ENCODE assay signal across 14 cellular contexts in the genomic region with DNA sequence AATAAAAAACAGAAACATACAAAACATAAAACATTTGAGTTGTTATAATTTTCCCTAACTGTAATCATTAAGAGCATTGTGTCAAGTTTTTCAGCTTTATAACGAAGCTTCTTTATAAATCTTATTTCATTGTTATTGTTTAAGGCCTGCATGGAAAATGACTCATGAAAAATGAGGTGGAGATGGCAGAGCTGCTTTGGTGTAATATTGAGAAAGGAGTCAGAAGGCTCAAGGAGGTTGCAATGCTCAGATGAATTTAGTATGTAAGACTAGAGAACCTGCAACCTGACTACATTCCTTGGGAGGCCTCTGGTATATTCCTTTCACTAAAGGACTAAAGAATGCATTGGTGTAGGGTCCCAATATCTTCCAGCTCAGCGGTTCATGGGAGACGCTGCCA.
"Had no signal": no experiment of that assay in that cellular context is flagged by ENCODE, and none has a peak within 500 bp of the region (broad histone marks: within the 10 kb centered on the region; RNA-seq: fewer than 3 reads in every experiment).

No MANE protein-coding gene starts in this region.

- H3K9me3 ChIP-seq: suprapubic skin, upper lobe of left lung had no signal

- H3K9me3 Mint-ChIP-seq: activated B cell treated with CpG ODN at 0.5 μM for 24 hours; stimulated activated memory B cell treated with anti-CD40 and anti-IgM and Interleukin-4, amounts not matched to agents 10 μg/mL and 1 μg/mL and 100 μg/mL, for 72 hours had no signal

- H3K36me3 ChIP-seq: suprapubic skin, upper lobe of left lung had no signal

- H3K27ac ChIP-seq: hepatocyte, suprapubic skin, upper lobe of left lung had no signal

- H3K79me2 ChIP-seq: hepatocyte had no signal

- ATAC-seq: stimulated activated memory B cell treated with anti-CD40 and anti-IgM and Interleukin-4, amounts not matched to agents 10 μg/mL and 1 μg/mL and 100 μg/mL, for 72 hours had no signal

- H3K4me3 ChIP-seq: hepatocyte, suprapubic skin, upper lobe of left lung had no signal

- H2AFZ ChIP-seq: hepatocyte had no signal

- DNase-seq: activated B cell treated with CpG ODN at 0.5 μM for 24 hours; activated CD4-positive, alpha-beta T cell treated with anti-CD3 and anti-CD28 coated beads, Interleukin-2, amount 50 U/mL, for 1 hour; activated effector memory CD4-positive, alpha-beta T cell treated with anti-CD3 and anti-CD28 coated beads, Interleukin-2, amount 50 U/mL, for 16 hours; activated T-cell treated with anti-CD3 and anti-CD28 coated beads, Interleukin-2, amount 50 U/mL, for 1 hour; anterior cingulate cortex; kidney glomerular epithelial cell; posterior cingulate gyrus; small intestine; T-helper 2 cell; upper lobe of left lung had no signal

- H3K4me1 ChIP-seq: upper lobe of left lung had no signal

- H3K27ac Mint-ChIP-seq: activated B cell treated with CpG ODN at 0.5 μM for 24 hours; activated naive CD8-positive, alpha-beta T cell; stimulated activated memory B cell treated with anti-CD40 and anti-IgM and Interleukin-4, amounts not matched to agents 10 μg/mL and 1 μg/mL and 100 μg/mL, for 72 hours had no signal

- H3K27me3 ChIP-seq: upper lobe of left lung had no signal

- H3K4me3 Mint-ChIP-seq: activated B cell treated with CpG ODN at 0.5 μM for 24 hours; activated naive CD8-positive, alpha-beta T cell; stimulated activated memory B cell treated with anti-CD40 and anti-IgM and Interleukin-4, amounts not matched to agents 10 μg/mL and 1 μg/mL and 100 μg/mL, for 72 hours had no signal

- H3K4me1 Mint-ChIP-seq: activated B cell treated with CpG ODN at 0.5 μM for 24 hours; stimulated activated memory B cell treated with anti-CD40 and anti-IgM and Interleukin-4, amounts not matched to agents 10 μg/mL and 1 μg/mL and 100 μg/mL, for 72 hours had no signal

- H3K36me3 Mint-ChIP-seq: activated naive CD8-positive, alpha-beta T cell; stimulated activated memory B cell treated with anti-CD40 and anti-IgM and Interleukin-4, amounts not matched to agents 10 μg/mL and 1 μg/mL and 100 μg/mL, for 72 hours had no signal
